In the genomic region with DNA sequence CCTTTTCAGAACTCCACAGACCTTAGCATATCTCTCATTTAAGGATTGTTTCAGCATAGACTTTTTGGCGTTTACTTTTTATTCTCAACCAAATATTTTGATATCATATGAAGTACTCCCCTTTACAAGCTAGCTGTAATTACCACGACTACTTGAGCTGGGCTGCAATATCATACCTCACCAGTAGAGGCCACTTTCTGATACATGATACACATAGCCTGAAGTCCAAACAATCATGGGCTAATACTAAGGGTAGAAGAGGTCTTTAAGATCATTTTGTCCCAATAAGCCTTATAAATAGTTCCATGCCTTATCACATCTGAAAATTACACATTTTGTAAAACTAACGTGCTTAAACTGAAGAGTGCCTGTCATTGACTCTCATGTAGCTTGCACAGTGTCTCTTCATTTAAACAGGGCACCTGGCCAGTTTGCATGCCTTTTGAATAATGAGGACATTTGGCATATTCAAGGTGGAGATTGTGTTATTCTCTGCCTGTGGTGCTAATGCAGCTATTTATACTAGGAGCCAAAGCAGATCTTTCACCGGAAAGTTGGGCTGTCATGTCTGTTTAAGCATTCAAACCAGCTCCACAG, we compare ENCODE assay signal across 8 cellular contexts.
DNase-seq lines count a peak whose midpoint lies in the region; ATAC-seq and TF ChIP-seq lines count a peak whose summit lies in the region.

No MANE protein-coding gene starts in this region.

- TF ChIP-seq EP300 in gastroesophageal sphincter (IDR thresholded peaks at IDR 0.05) = no peak

- TF ChIP-seq CTCF in GM12874 (IDR thresholded peaks at IDR 0.05; ENCODE audit: insufficient read depth, low read depth, low read length) = peak; percentile 50; the same call in 1 of the 2 replicates
- peak; percentile 65 to 93 (median 72) for TF ChIP-seq CTCF in gastroesophageal sphincter (IDR thresholded peaks at IDR 0.05)

- TF ChIP-seq POLR2A in gastroesophageal sphincter (IDR thresholded peaks at IDR 0.05) = no peak

- peaks cover 0 to 16% (median 0%) of the 10 kb centered on the region in 3 donors for H3K9me3 ChIP-seq in gastroesophageal sphincter

- peaks cover 0 to 25% (median 0%) of the 10 kb centered on the region in 3 donors for H3K4me1 ChIP-seq in gastroesophageal sphincter

- ATAC-seq in gastroesophageal sphincter = peak; percentile 46

- no peak overlapping the region for H3K4me3 ChIP-seq in gastroesophageal sphincter

- 35 to 37% methylated on average over 3 to 4 of the region's 4 CpGs for WGBS in gastroesophageal sphincter (ENCODE audit: low coverage in 1 of 2), 2 donors

- H3K36me3 ChIP-seq in gastroesophageal sphincter = no peaks in the 10 kb centered on the region

- DNase-seq in A172 (ENCODE audit: low spot score) (peak; percentile 30), RPMI7951 (ENCODE audit: low read depth) (peak; percentile 29), NCI-H187 (lab: John Stamatoyannopoulos, UW) (no peak), Ammon's horn (ENCODE audit: low spot score) (no peak)
- no peak for DNase-seq in activated CD4-positive, CD25-positive, alpha-beta regulatory T cell treated with anti-CD3 and anti-CD28 coated beads, Interleukin-2, amount 50 U/mL, for 72 hours
- DNase-seq in stimulated activated CD4-positive, alpha-beta T cell treated with anti-CD3 and anti-CD28 coated beads, Interleukin-12 subunit alpha, Interleukin-12 subunit beta, amount 100 ng/mL, for 4 hours = no peak

- H3K27ac ChIP-seq in gastroesophageal sphincter = peak overlapping the region in 1 of 4 donors; percentile 21

- no peaks in the 10 kb centered on the region for H3K27me3 ChIP-seq in gastroesophageal sphincter

Comparison
In these comparisons a context has a peak if more than half of its experiments do, and no peak if none do; other contexts are left out.
1. DNase-seq: peak in A172 (single experiment) and RPMI7951 (single experiment); none in NCI-H187 (0 of 2), activated CD4-positive, CD25-positive, alpha-beta regulatory T cell treated with anti-CD3 and anti-CD28 coated beads, Interleukin-2, amount 50 U/mL, for 72 hours (single experiment), Ammon's horn (single experiment) and stimulated activated CD4-positive, alpha-beta T cell treated with anti-CD3 and anti-CD28 coated beads, Interleukin-12 subunit alpha, Interleukin-12 subunit beta, amount 100 ng/mL, for 4 hours (single experiment).